1 cellular context compared by ENCODE assay signal in the genomic region with DNA sequence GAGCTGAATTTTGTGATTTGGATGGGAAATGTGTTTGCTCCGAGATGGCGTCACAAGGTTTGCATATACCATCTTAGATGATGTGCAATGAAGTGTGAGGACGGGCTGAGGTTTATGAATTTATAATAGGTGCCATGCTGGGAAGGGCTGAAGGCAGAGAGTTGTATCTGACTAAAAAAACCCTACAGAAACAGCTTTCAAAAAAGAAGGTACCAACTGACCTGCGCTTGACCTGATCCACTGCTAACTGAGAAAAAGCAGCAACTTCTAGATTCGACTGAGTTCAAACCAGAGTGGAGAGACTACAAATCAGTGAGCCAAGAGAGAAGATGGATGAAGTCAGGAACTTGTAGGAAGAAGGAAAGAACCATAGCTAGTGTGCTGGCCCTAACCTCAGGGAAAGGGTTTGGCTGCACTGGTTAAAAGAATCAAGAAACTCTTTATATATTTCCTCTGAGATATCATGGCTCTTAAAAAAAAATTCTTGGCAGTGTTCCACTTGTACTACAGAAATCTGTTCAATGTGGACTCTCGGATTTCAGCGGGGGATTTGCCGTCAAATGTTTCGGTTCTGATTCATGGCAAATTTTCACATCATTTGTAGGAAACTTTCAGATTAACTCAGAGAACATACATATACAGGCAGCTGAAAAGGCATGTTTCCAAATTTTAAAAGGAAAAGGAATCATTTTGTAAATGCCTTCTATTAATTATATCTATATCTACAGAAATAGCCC.
TF ChIP-seq lines count a peak whose summit lies in the region.

No MANE protein-coding gene starts in this region.

TF ChIP-seq in IMR-90, 13 proteins besides CTCF, POLR2A, EP300 and RAD21:
- TF ChIP-seq FOS (IDR thresholded peaks at IDR 0.05; ENCODE audit: low read depth, low read length) (no peak), MXI1 (IDR thresholded peaks at IDR 0.05; ENCODE audit: borderline replicate concordance, low read depth, low read length) (no peak), BHLHE40 (IDR thresholded peaks at IDR 0.05; ENCODE audit: low read depth, low read length) (no peak), MAFK (IDR thresholded peaks at IDR 0.05; ENCODE audit: low read depth, low read length) (no peak), MAZ (IDR thresholded peaks at IDR 0.05; ENCODE audit: borderline replicate concordance, low read depth, low read length) (no peak), RCOR1 (IDR thresholded peaks at IDR 0.05; ENCODE audit: insufficient replicate concordance, low read length) (no peak), SMC3 (IDR thresholded peaks at IDR 0.05; ENCODE audit: low read depth, low read length) (no peak), CHD1 (IDR thresholded peaks at IDR 0.05; ENCODE audit: low read depth, low read length) (no peak)
- TF ChIP-seq, protein P1, sequence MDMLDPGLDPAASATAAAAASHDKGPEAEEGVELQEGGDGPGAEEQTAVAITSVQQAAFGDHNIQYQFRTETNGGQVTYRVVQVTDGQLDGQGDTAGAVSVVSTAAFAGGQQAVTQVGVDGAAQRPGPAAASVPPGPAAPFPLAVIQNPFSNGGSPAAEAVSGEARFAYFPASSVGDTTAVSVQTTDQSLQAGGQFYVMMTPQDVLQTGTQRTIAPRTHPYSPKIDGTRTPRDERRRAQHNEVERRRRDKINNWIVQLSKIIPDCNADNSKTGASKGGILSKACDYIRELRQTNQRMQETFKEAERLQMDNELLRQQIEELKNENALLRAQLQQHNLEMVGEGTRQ (IDR thresholded peaks at IDR 0.05; ENCODE audit: low read depth, low read length): no peak
- TF ChIP-seq, protein P2, sequence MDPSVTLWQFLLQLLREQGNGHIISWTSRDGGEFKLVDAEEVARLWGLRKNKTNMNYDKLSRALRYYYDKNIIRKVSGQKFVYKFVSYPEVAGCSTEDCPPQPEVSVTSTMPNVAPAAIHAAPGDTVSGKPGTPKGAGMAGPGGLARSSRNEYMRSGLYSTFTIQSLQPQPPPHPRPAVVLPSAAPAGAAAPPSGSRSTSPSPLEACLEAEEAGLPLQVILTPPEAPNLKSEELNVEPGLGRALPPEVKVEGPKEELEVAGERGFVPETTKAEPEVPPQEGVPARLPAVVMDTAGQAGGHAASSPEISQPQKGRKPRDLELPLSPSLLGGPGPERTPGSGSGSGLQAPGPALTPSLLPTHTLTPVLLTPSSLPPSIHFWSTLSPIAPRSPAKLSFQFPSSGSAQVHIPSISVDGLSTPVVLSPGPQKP (IDR thresholded peaks at IDR 0.05; ENCODE audit: borderline replicate concordance, low read depth, low read length): no peak
